Comparison of ENCODE assay signal across 8 cellular contexts in the genomic region with DNA sequence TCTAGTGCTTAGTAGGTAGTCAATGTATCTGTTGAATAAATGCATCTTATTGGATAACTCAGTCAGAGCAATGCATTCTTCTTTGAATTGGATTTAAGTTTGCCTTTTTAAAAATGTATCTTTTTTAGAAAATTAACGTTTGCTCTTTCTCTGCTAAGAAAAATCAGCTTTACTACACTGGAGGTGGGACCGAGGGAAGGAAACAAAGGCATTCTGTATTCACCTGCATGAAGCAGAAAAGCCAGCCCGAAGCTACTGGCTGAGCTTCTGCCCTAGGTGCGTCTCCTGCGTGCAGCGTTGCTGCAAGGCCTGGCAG. TPM values are rescaled to one million over a fixed set of nuclear protein-coding genes. Genes with fewer than 3 reads are reported as not detected.
DNase-seq lines count a peak whose midpoint lies in the region; ATAC-seq and TF ChIP-seq lines count a peak whose summit lies in the region.

No MANE protein-coding gene starts in this region.

- no peak for ATAC-seq in left ventricle myocardium superior

- H3K4me1 ChIP-seq in right atrium auricular region (peaks cover 0 to 26% of the 10 kb centered on the region in 2 donors), mononuclear cell (ENCODE audit: insufficient read depth, low read length) (peaks cover 37% of the 10 kb centered on the region)

- DNase-seq in right atrium auricular region (ENCODE audit: low spot score) (no peak), left ventricle myocardium superior (no peak), brain microvascular endothelial cell (no peak), NCI-H446 treated with DMSO at 0.1 percent for 48 hours (lab: John Stamatoyannopoulos, UW) (no peak)
- no peak for DNase-seq in activated effector memory CD4-positive, alpha-beta T cell treated with anti-CD3 and anti-CD28 coated beads, Interleukin-2, amount 50 U/mL, for 16 hours
- no peak for DNase-seq in stimulated activated CD4-positive, alpha-beta T cell treated with anti-CD3 and anti-CD28 coated beads, Interleukin-4, amount 100 ng/mL, for 4 hours
- DNase-seq in central memory CD4-positive, alpha-beta T cell = no peak

- in situ Hi-C loops in brain microvascular endothelial cell (cut with HindIII; ENCODE audit: low pct_ligation_motif_present, low sequenced_read_pairs) = no loop called here

- H3K9me3 ChIP-seq in right atrium auricular region (no peaks in the 10 kb centered on the region), mononuclear cell (ENCODE audit: low read depth, low read length) (no peaks in the 10 kb centered on the region)

- H3K36me3 ChIP-seq in right atrium auricular region (no peaks in the 10 kb centered on the region), brain microvascular endothelial cell (replicated peaks) (no peaks in the 10 kb centered on the region)

- H3K4me3 ChIP-seq in right atrium auricular region (peak overlapping the region; percentile 35 to 55), brain microvascular endothelial cell (ENCODE audit: low read depth, low read length) (peak overlapping the region; percentile 2), mononuclear cell (ENCODE audit: low read length) (peak overlapping the region; percentile 44)

- H3K27ac ChIP-seq in right atrium auricular region (peak overlapping the region; percentile 89 to 94), brain microvascular endothelial cell (peak overlapping the region; percentile 98)

- no peaks in the 10 kb centered on the region for H3K27me3 ChIP-seq in right atrium auricular region
- H3K27me3 ChIP-seq in brain microvascular endothelial cell (replicated peaks) = no peaks in the 10 kb centered on the region
- no peaks in the 10 kb centered on the region for H3K27me3 ChIP-seq in mononuclear cell (ENCODE audit: insufficient read depth, low read length)

- intact Hi-C loops in left ventricle myocardium superior (cut with micrococcal nuclease) = no loop called here

- TF ChIP-seq CTCF in right atrium auricular region (IDR thresholded peaks at IDR 0.05) (no peak), brain microvascular endothelial cell (IDR thresholded peaks at IDR 0.05; ENCODE audit: low read depth, low read length, missing control alignments) (no peak)

RNA-seq across cellular contexts. Expression of a gene that starts 22.2 kb away (rescaled TPM):
- total RNA-seq in right atrium auricular region = 1,000 to 10,000 TPM in 1 of 2 donors, 100 to 1,000 TPM in 1; 454 to 1,054 TPM
- 551 TPM for total RNA-seq in left ventricle myocardium superior
- total RNA-seq in mononuclear cell = 214 TPM
